In the genomic region with DNA sequence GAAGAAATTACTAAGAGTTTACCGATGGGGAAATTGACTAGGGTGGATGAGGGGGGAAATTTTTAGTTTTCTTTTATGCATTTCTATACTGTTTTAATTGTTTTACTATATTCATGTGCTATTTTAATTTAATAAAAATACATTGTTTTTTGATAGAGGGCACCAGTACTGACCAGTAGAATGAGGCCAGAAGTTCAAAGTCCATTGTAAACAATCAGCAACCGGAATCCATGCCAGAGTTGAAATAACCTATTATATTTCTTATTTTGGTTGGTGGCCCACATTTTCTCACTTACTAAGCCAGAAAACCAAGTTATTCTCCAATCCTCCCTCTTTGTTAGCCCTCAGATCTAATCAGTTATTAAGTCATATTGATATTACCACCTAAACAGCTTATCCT, we compare ENCODE assay signal across 17 cellular contexts.
DNase-seq lines count a peak whose midpoint lies in the region; ATAC-seq and TF ChIP-seq lines count a peak whose summit lies in the region.
"Had no signal": no experiment of that assay in that cellular context is flagged by ENCODE, and none has a peak within 500 bp of the region (broad histone marks: within the 10 kb centered on the region; RNA-seq: fewer than 3 reads in every experiment).

No MANE protein-coding gene starts in this region.

- peak overlapping the region; percentile 85 for H3K27ac ChIP-seq in C4-2B
- peak overlapping the region; percentile 83 for H3K27ac ChIP-seq in VCaP
- H3K27ac ChIP-seq in aorta (ENCODE audit: low read depth in 1 of 2, low read length in 2 of 2): no peak overlapping the region
- H3K27ac ChIP-seq: BLaER1 had no signal

- H3K27me3 ChIP-seq in aorta (ENCODE audit: control insufficient read depth in 1 of 2, insufficient read depth in 2 of 2, low read length in 1 of 2): no peaks in the 10 kb centered on the region
- H3K27me3 ChIP-seq: BE2C had no signal

- TF ChIP-seq CTCF in C4-2B (conservative IDR thresholded peaks at IDR 0.05) (no peak), VCaP (conservative IDR thresholded peaks at IDR 0.05) (no peak)

- intact Hi-C loops in aorta (cut with DNase I): no loop called here

- no peak overlapping the region for H3K4me3 ChIP-seq in aorta (ENCODE audit: low read length in 2 of 2)
- H3K4me3 ChIP-seq: BLaER1 had no signal

- H3K9me3 ChIP-seq in aorta (ENCODE audit: control insufficient read depth, low read length): no peaks in the 10 kb centered on the region
- H3K9me3 ChIP-seq: BE2C, Caco-2 had no signal

- no peaks in the 10 kb centered on the region for H3K36me3 ChIP-seq in aorta (ENCODE audit: control insufficient read depth in 1 of 2, insufficient read depth in 2 of 2, low read length in 1 of 2)
- H3K36me3 ChIP-seq: BE2C, BLaER1 had no signal

- DNase-seq in left lobe of liver (ENCODE audit: low spot score) (no peak), aorta (no peak), RPMI8226 (no peak), NCI-H1105 treated with DMSO at 0.1 percent for 48 hours (lab: John Stamatoyannopoulos, UW) (no peak)
- DNase-seq: 8988T; ACHN; BE2C; C1 segment of cervical spinal cord; Caco-2; Calu3; CD4-positive, alpha-beta T cell; CD8-positive, alpha-beta T cell; DMS79 treated with DMSO at 0.1 percent for 48 hours; GF-D8 had no signal

- ATAC-seq in left lobe of liver: peak; percentile 45
- ATAC-seq in aorta (ENCODE audit: low FRiP score): no peak
- ATAC-seq: CD8-positive, alpha-beta T cell had no signal

- WGBS in aorta, 2 donors: 87 to 96% methylated on average over 2 of the region's 2 CpGs

- no peaks in the 10 kb centered on the region for H3K4me1 ChIP-seq in aorta (ENCODE audit: control insufficient read depth in 1 of 2, insufficient read depth in 2 of 2, low read length in 2 of 2)
- H3K4me1 ChIP-seq: BE2C, Caco-2 had no signal

Comparison
In these comparisons a context has a peak if more than half of its experiments do, and no peak if none do; other contexts are left out.
1. H3K27ac ChIP-seq: peak in C4-2B (single experiment) and VCaP (single experiment); none in aorta (0 of 2).